Comparison of ENCODE assay signal across 8 cellular contexts in genomic region chr14:99479160-99479902, GRCh38. TPM values are rescaled to one million over a fixed set of nuclear protein-coding genes. Genes with fewer than 3 reads are reported as not detected.
A peak's percentile ranks its signal among the peaks of the same experiment; 100 is the strongest.
DNase-seq lines count a peak whose midpoint lies in the region; ATAC-seq, FAIRE-seq and TF ChIP-seq lines count a peak whose summit lies in the region.

No MANE protein-coding gene starts in this region.

- H3K4me3 Mint-ChIP-seq in IgD-negative memory B cell: peak overlapping the region; percentile 94 to 98 (median 95)

- no peak for TF ChIP-seq CTCF in A549 (IDR thresholded peaks at IDR 0.05)
- no peak for TF ChIP-seq CTCF in D721Med (IDR thresholded peaks at IDR 0.05; ENCODE audit: insufficient read depth, missing control alignments)

- H3K36me3 ChIP-seq in mucosa of stomach (ENCODE audit: control insufficient read depth, insufficient read depth, low read length): no peaks in the 10 kb centered on the region

- H3K27me3 Mint-ChIP-seq in IgD-negative memory B cell: no peaks in the 10 kb centered on the region

- H3K4me1 Mint-ChIP-seq in IgD-negative memory B cell: peaks cover 27 to 45% (median 43%) of the 10 kb centered on the region in 3 donors

- POLR2A ChIA-PET in A549 (lab: Yijun Ruan, JAX): no interaction called here

- TF ChIP-seq POLR2A in A549 (IDR thresholded peaks at IDR 0.05; ENCODE audit: low read length): no peak

- no peaks in the 10 kb centered on the region for H3K27me3 ChIP-seq in mucosa of stomach (ENCODE audit: control insufficient read depth, insufficient read depth, low read length)

- 37% methylated on average over 18 of the region's 18 CpGs for WGBS in A549 (ENCODE audit: missing lambda C conversion rate)

- CTCF ChIA-PET in A549 (lab: Yijun Ruan, JAX): interaction anchor here (0.6 kb wide), 2 partner anchors 38 to 554 kb away, joined by 3 to 5 read pairs; no protein-coding TSS in a partner anchor

- peak overlapping the region; percentile 83 for H3K4me2 ChIP-seq in A549

- DNase-seq in A549 (ENCODE audit: low read depth in 1 of 2, low spot score in 1 of 2) (no peak), NCI-H446 (lab: John Stamatoyannopoulos, UW) (no peak), NCI-H2227 (lab: John Stamatoyannopoulos, UW; ENCODE audit: unreplicated experiment) (no peak), amygdala (lab: John Stamatoyannopoulos, UW) (no peak), D721Med (ENCODE audit: insufficient read length, low spot score) (no peak)

- H3K9me3 ChIP-seq in A549 (no peaks in the 10 kb centered on the region), mucosa of stomach (ENCODE audit: control insufficient read depth, low read length) (no peaks in the 10 kb centered on the region)

- TF ChIP-seq RAD21 in A549 (conservative IDR thresholded peaks at IDR 0.05 in 1 of 2, IDR thresholded peaks at IDR 0.05 in 1 of 2): no peak

- no peak for ATAC-seq in A549

- peak overlapping the region in 2 of 3 donors; percentile 43 to 79 for H3K27ac Mint-ChIP-seq in IgD-negative memory B cell

- H3K27ac ChIP-seq in A549: peak overlapping the region; percentile 88 to 95; a peak in 5 of 6 replicates
- peak overlapping the region; percentile 21 for H3K27ac ChIP-seq in cingulate gyrus (ENCODE audit: low read depth, low read length)

- no peaks in the 10 kb centered on the region for H3K9me3 Mint-ChIP-seq in IgD-negative memory B cell

- peaks cover 2% of the 10 kb centered on the region for H3K36me3 Mint-ChIP-seq in IgD-negative memory B cell

- H3K4me1 ChIP-seq in A549 (peaks cover 28% of the 10 kb centered on the region), mucosa of stomach (ENCODE audit: control insufficient read depth, insufficient read depth, low read length) (peaks cover 24% of the 10 kb centered on the region)

- no peak for FAIRE-seq in A549 (lab: Jason Lieb, UNC)
- FAIRE-seq in D721Med (lab: Jason Lieb, UNC): no peak

- TF ChIP-seq EP300 in A549 (IDR thresholded peaks at IDR 0.05): no peak

- H3K9ac ChIP-seq in mucosa of stomach (ENCODE audit: low read length): peak overlapping the region; percentile 64

- H3K4me3 ChIP-seq in A549 (peak overlapping the region; percentile 94), mucosa of stomach (ENCODE audit: low read length) (peak overlapping the region; percentile 48)

TF ChIP-seq in A549, 52 proteins besides CTCF, POLR2A, EP300 and RAD21:
- TF ChIP-seq MAFK (IDR thresholded peaks at IDR 0.05; ENCODE audit: partially characterized antibody): peak; percentile 84
- no peak for TF ChIP-seq NFE2L2 (conservative IDR thresholded peaks at IDR 0.05; ENCODE audit: low read length)
- TF ChIP-seq MAZ (IDR thresholded peaks at IDR 0.05; ENCODE audit: borderline replicate concordance, low read depth, low read length): no peak
- TF ChIP-seq CHD2 (IDR thresholded peaks at IDR 0.05; ENCODE audit: low read length, partially characterized antibody): no peak

RNA-seq across cellular contexts. Expression of gene SETD3, which starts 1.3 kb away (rescaled TPM):
- polyA plus RNA-seq in A549 (2011; rRNA removed) (53.9 and 59.7 TPM in 2 replicates), A549 (2017; fragmentation: RNase III; extraction: RNeasy Plus Mini Kit Qiagen cat#74134 plus additional on column Dnase treatment) (41.2 to 44.7 TPM (median 43.1 TPM) in 3 replicates), IgD-negative memory B cell (27.8 TPM)
- 19.3 and 25.5 TPM in 2 replicates for polyA plus RNA-seq in A549 (2012; cell fraction: cytosol; rRNA removed)
- polyA plus RNA-seq in A549 (2012; cell fraction: nucleus; rRNA removed): 8.5 and 11.1 TPM in 2 replicates
- polyA minus RNA-seq in A549 (2011; rRNA and poly(A)+ RNA removed): 47.2 and 53.5 TPM in 2 replicates

RNA-seq across cellular contexts. Expression of gene CCNK, which starts 1.9 kb away (rescaled TPM):
- polyA plus RNA-seq in A549 (2011; rRNA removed) (22.7 and 38.9 TPM in 2 replicates), A549 (2017; fragmentation: RNase III; extraction: RNeasy Plus Mini Kit Qiagen cat#74134 plus additional on column Dnase treatment) (46.6 to 50.8 TPM (median 50.6 TPM) in 3 replicates), IgD-negative memory B cell (26.8 TPM)
- polyA plus RNA-seq in A549 (2012; cell fraction: cytosol; rRNA removed): 14.7 and 16.4 TPM in 2 replicates
- 12.0 and 19.6 TPM in 2 replicates for polyA plus RNA-seq in A549 (2012; cell fraction: nucleus; rRNA removed)
- polyA minus RNA-seq in A549 (2011; rRNA and poly(A)+ RNA removed): 32.7 and 36.2 TPM in 2 replicates
